Comparison of ENCODE assay signal across 8 cellular contexts in genomic region chr2:239267411-239267941, GRCh38.
A peak's percentile ranks its signal among the peaks of the same experiment; 100 is the strongest.
DNase-seq lines count a peak whose midpoint lies in the region; ATAC-seq and TF ChIP-seq lines count a peak whose summit lies in the region.

No MANE protein-coding gene starts in this region.

- H3K27ac Mint-ChIP-seq in activated CD4-positive, alpha-beta T cell treated with anti-CD3 and anti-CD28 coated beads, Interleukin-2, amount 10 ng/mL, durations not matched to agents 24 days and 14 days, result peak overlapping the region; percentile 84

- H3K4me1 ChIP-seq in DOHH2 (ENCODE audit: control insufficient read depth, low read length) (peaks cover 42% of the 10 kb centered on the region), muscle layer of duodenum (ENCODE audit: control insufficient read depth in 1 of 2, insufficient read depth in 2 of 2, low read length in 2 of 2) (peaks cover 42 to 83% of the 10 kb centered on the region in 2 donors)

- H3K79me2 ChIP-seq in DOHH2 (ENCODE audit: control insufficient read depth, low read length), result peaks cover 7% of the 10 kb centered on the region; the same call in 1 of the 2 replicates

- H3F3A ChIP-seq in DOHH2 (ENCODE audit: control insufficient read depth, insufficient read depth), result no peaks in the 10 kb centered on the region

- H3K27ac ChIP-seq in DOHH2 (ENCODE audit: low read depth, low read length), result no peak overlapping the region
- H3K27ac ChIP-seq in muscle layer of duodenum (ENCODE audit: low read length), result peak overlapping the region; percentile 64

- peaks cover 76% of the 10 kb centered on the region for H3K4me1 Mint-ChIP-seq in activated CD4-positive, alpha-beta T cell treated with anti-CD3 and anti-CD28 coated beads, Interleukin-2, amount 10 ng/mL, durations not matched to agents 24 days and 14 days

- no peaks in the 10 kb centered on the region for H3K9me3 Mint-ChIP-seq in activated CD4-positive, alpha-beta T cell treated with anti-CD3 and anti-CD28 coated beads, Interleukin-2, amount 10 ng/mL, durations not matched to agents 24 days and 14 days

- no peaks in the 10 kb centered on the region for H3K9me3 ChIP-seq in DOHH2 (ENCODE audit: control insufficient read depth, insufficient read depth, low read length)
- no peaks in the 10 kb centered on the region for H3K9me3 ChIP-seq in muscle layer of duodenum (ENCODE audit: control insufficient read depth in 1 of 2, low read length in 2 of 2)

- no peaks in the 10 kb centered on the region for H3K9me2 ChIP-seq in DOHH2 (replicated peaks; ENCODE audit: control insufficient read depth, low read length)

- H3K4me3 ChIP-seq in DOHH2 (ENCODE audit: low read length) (peak overlapping the region; percentile 71), muscle layer of duodenum (ENCODE audit: low read depth in 1 of 2, low read length in 2 of 2) (peak overlapping the region; percentile 2 to 42)

- H3K27me3 ChIP-seq in DOHH2 (ENCODE audit: control insufficient read depth, low read length), result peaks cover 68% of the 10 kb centered on the region
- H3K27me3 ChIP-seq in muscle layer of duodenum (ENCODE audit: low read depth, low read length), result no peaks in the 10 kb centered on the region

- H3K36me3 Mint-ChIP-seq in activated CD4-positive, alpha-beta T cell treated with anti-CD3 and anti-CD28 coated beads, Interleukin-2, amount 10 ng/mL, durations not matched to agents 24 days and 14 days (ENCODE audit: low read depth), result peaks cover 19% of the 10 kb centered on the region

- peaks cover 12% of the 10 kb centered on the region for H3K27me3 Mint-ChIP-seq in activated CD4-positive, alpha-beta T cell treated with anti-CD3 and anti-CD28 coated beads, Interleukin-2, amount 10 ng/mL, durations not matched to agents 24 days and 14 days

- H3K4me3 Mint-ChIP-seq in activated CD4-positive, alpha-beta T cell treated with anti-CD3 and anti-CD28 coated beads, Interleukin-2, amount 10 ng/mL, durations not matched to agents 24 days and 14 days, result peak overlapping the region; percentile 93

- DNase-seq in LoVo (ENCODE audit: low spot score), result peak; percentile 45
- DNase-seq in activated CD4-positive, alpha-beta T cell treated with anti-CD3 and anti-CD28 coated beads, Interleukin-2, amount 10 ng/mL, durations not matched to agents 24 days and 14 days, result peak; percentile 98
- DNase-seq in dermis blood vessel endothelial cell, result peak; percentile 49
- peak; percentile 73 to 95 (median 92) for DNase-seq in stimulated activated naive CD4-positive, alpha-beta T cell (lab: John Stamatoyannopoulos, UW)
- DNase-seq in NCI-H187 treated with DMSO at 0.1 percent for 48 hours (lab: John Stamatoyannopoulos, UW), result no peak

- peak; percentile 91 for ATAC-seq in GM21786 (IDR thresholded peaks at IDR 0.05; ENCODE audit: unreplicated experiment)

- H3K4me2 ChIP-seq in DOHH2 (ENCODE audit: low read length), result peak overlapping the region; percentile 93

- H3K36me3 ChIP-seq in DOHH2 (ENCODE audit: control insufficient read depth, low read length), result no peaks in the 10 kb centered on the region
- peaks cover 0 to 4% of the 10 kb centered on the region in 2 donors for H3K36me3 ChIP-seq in muscle layer of duodenum (ENCODE audit: control insufficient read depth in 1 of 2, insufficient read depth in 2 of 2, low read length in 2 of 2)

- intact Hi-C loops in activated CD4-positive, alpha-beta T cell treated with anti-CD3 and anti-CD28 coated beads, Interleukin-2, amount 10 ng/mL, durations not matched to agents 24 days and 14 days (cut with micrococcal nuclease), result loop anchor here (1.0 to 5.0 kb wide), 6 partner anchors 8 to 133 kb away; partner anchors contain the start of gene HDAC4

- peaks cover 61% of the 10 kb centered on the region for H4K20me1 ChIP-seq in DOHH2 (ENCODE audit: control insufficient read depth, insufficient read depth, low read depth, low read length)

- TF ChIP-seq CTCF in DOHH2 (IDR thresholded peaks at IDR 0.05; ENCODE audit: low read depth, low read length, poor library complexity, severe bottlenecking), result peak; percentile 51
